ENCODE assay signal across 8 cellular contexts in genomic region chr14:67622675-67623074, GRCh38. TPM values are rescaled to one million over a fixed set of nuclear protein-coding genes. Genes with fewer than 3 reads are reported as not detected.
DNase-seq lines count a peak whose midpoint lies in the region; ATAC-seq and TF ChIP-seq lines count a peak whose summit lies in the region.

No MANE protein-coding gene starts in this region.

- TF ChIP-seq POLR2A in thyroid gland (IDR thresholded peaks at IDR 0.05): peak in 1 of 2 donors; percentile 49

- H3K4me3 Mint-ChIP-seq in activated naive CD8-positive, alpha-beta T cell treated with anti-CD3 and anti-CD28 coated beads, Interleukin-2, amount 50 U/mL, for 24 hours: no peak overlapping the region

- H3K36me3 ChIP-seq in MG63 (no peaks in the 10 kb centered on the region), thyroid gland (no peaks in the 10 kb centered on the region)

- H3K27ac Mint-ChIP-seq in activated naive CD8-positive, alpha-beta T cell treated with anti-CD3 and anti-CD28 coated beads, Interleukin-2, amount 50 U/mL, for 24 hours: peak overlapping the region; percentile 70

- H3K4me3 ChIP-seq in MG63: no peak overlapping the region
- H3K4me3 ChIP-seq in thyroid gland (replicated peaks in 1 of 3): peak overlapping the region in 1 of 3 donors; percentile 0

- H3K27me3 ChIP-seq in MG63 (no peaks in the 10 kb centered on the region), thyroid gland (no peaks in the 10 kb centered on the region)

- H3K27me3 Mint-ChIP-seq in activated naive CD8-positive, alpha-beta T cell treated with anti-CD3 and anti-CD28 coated beads, Interleukin-2, amount 50 U/mL, for 24 hours: peaks cover 12% of the 10 kb centered on the region

- TF ChIP-seq CTCF in thyroid gland (IDR thresholded peaks at IDR 0.05): no peak

- peak; percentile 33 for ATAC-seq in activated naive CD8-positive, alpha-beta T cell treated with anti-CD3 and anti-CD28 coated beads, Interleukin-2, amount 50 U/mL, for 24 hours
- ATAC-seq in HG02884 (IDR thresholded peaks at IDR 0.05; ENCODE audit: unreplicated experiment) (no peak), GM21717 (IDR thresholded peaks at IDR 0.05; ENCODE audit: unreplicated experiment) (no peak)

- H3K27ac ChIP-seq in thyroid gland: peak overlapping the region; percentile 84 to 94 (median 86)

- H3K4me1 ChIP-seq in thyroid gland: peaks cover 36 to 47% of the 10 kb centered on the region in 2 donors

- no peaks in the 10 kb centered on the region for H3K9me3 Mint-ChIP-seq in activated naive CD8-positive, alpha-beta T cell treated with anti-CD3 and anti-CD28 coated beads, Interleukin-2, amount 50 U/mL, for 24 hours

- H3K4me1 Mint-ChIP-seq in activated naive CD8-positive, alpha-beta T cell treated with anti-CD3 and anti-CD28 coated beads, Interleukin-2, amount 50 U/mL, for 24 hours: peaks cover 30% of the 10 kb centered on the region

- DNase-seq in DMS153 treated with DMSO at 0.1 percent for 48 hours (lab: John Stamatoyannopoulos, UW; ENCODE audit: unreplicated experiment): peak; percentile 77
- DNase-seq in MG63: peak; percentile 16
- no peak for DNase-seq in activated naive CD8-positive, alpha-beta T cell treated with anti-CD3 and anti-CD28 coated beads, Interleukin-2, amount 50 U/mL, for 24 hours
- DNase-seq in iPS-NIHi7 (ENCODE audit: extremely low spot score): peak; percentile 51
- peak; percentile 63 to 66 for DNase-seq in thyroid gland
- no peak for DNase-seq in NCI-H128 (lab: John Stamatoyannopoulos, UW; ENCODE audit: unreplicated experiment)

- H3K9me3 ChIP-seq in MG63: no peaks in the 10 kb centered on the region
- H3K9me3 ChIP-seq in thyroid gland: no peaks in the 10 kb centered on the region

- no peaks in the 10 kb centered on the region for H3K36me3 Mint-ChIP-seq in activated naive CD8-positive, alpha-beta T cell treated with anti-CD3 and anti-CD28 coated beads, Interleukin-2, amount 50 U/mL, for 24 hours (ENCODE audit: low read depth)

- 40 to 52% methylated on average over 4 of the region's 4 CpGs for WGBS in thyroid gland, 2 donors

- intact Hi-C loops in thyroid gland (cut with DNase I): no loop called here

RNA-seq across cellular contexts. Expression of gene ARG2, which starts 3.0 kb away (rescaled TPM):
- total RNA-seq in MG63 (2014; rRNA removed; shearing (Covaris generic); ENCODE audit: low replicate concordance): 1.4 and 3.6 TPM in 2 replicates
- total RNA-seq in thyroid gland: 100 to 1,000 TPM in 2 of 4 donors, 10 to 100 TPM in 2; 76.1 to 160 (median 95.0) TPM

RNA-seq across cellular contexts. Expression of gene PIGH, which starts 22.6 kb away (rescaled TPM):
- 19.4 and 48.5 TPM in 2 replicates for total RNA-seq in MG63 (2014; rRNA removed; shearing (Covaris generic); ENCODE audit: low replicate concordance)
- total RNA-seq in thyroid gland: 100 to 1,000 TPM in 1 of 4 donors, 10 to 100 TPM in 3; 43.0 to 103 (median 63.1) TPM

RNA-seq across cellular contexts. Expression of gene VTI1B, which starts 51.8 kb away (rescaled TPM):
- 46.6 and 124 TPM in 2 replicates for total RNA-seq in MG63 (2014; rRNA removed; shearing (Covaris generic); ENCODE audit: low replicate concordance)
- 100 to 1,000 TPM in 2 of 4 donors, 10 to 100 TPM in 2; 82.0 to 178 (median 99.8) TPM for total RNA-seq in thyroid gland

Comparison
In these comparisons a context has a peak if more than half of its experiments do, and no peak if none do; other contexts are left out.
1. DNase-seq: peak in DMS153 treated with DMSO at 0.1 percent for 48 hours (single experiment), MG63 (single experiment), iPS-NIHi7 (single experiment) and thyroid gland (2 of 2); none in activated naive CD8-positive, alpha-beta T cell treated with anti-CD3 and anti-CD28 coated beads, Interleukin-2, amount 50 U/mL, for 24 hours (single experiment) and NCI-H128 (single experiment).
2. RNA of gene ARG2, which starts 3.0 kb away (total RNA-seq): 76.1 to 160 TPM in thyroid gland; 1.4 to 3.6 TPM in MG63; every median in the first group is over 10 times any median in the second.